In the genomic region with DNA sequence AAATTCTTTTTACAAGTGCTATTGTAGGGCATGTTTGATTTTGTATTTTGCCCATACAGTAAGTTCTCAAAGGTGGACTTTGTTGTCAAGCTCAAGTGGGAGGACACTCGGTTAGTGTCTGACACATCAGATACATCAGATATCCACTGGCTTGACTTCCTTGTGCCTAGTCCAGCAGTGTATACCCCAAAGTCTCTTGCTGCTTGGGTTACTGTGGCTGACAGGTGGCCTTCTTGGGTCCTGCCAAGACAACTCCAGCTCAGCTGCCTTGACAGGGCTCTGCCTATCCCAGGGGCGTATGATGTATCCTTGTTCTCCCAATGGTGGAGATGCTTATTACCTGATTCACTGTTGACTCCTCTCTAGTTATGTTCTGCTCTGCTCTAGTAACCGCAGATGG, we compare ENCODE assay signal across 25 cellular contexts.
"Had no signal": no experiment of that assay in that cellular context is flagged by ENCODE, and none has a peak within 500 bp of the region (broad histone marks: within the 10 kb centered on the region; RNA-seq: fewer than 3 reads in every experiment).

No MANE protein-coding gene starts in this region.

- H3K27me3 Mint-ChIP-seq: brain; central memory CD8-positive, alpha-beta T cell; naive B cell; stimulated activated naive CD8-positive, alpha-beta T cell treated with anti-CD3 and anti-CD28 coated beads, Interleukin-15, Interleukin-2, amounts not matched to agents 100 ng/mL and 50 ng/mL, for 24 hours; T-cell had no signal

- DNase-seq: activated CD4-positive, alpha-beta T cell treated with anti-CD3 and anti-CD28 coated beads, Interleukin-2, amount 50 U/mL, for 48 hours; activated CD8-positive, alpha-beta memory T cell treated with anti-CD3 and anti-CD28 coated beads, Interleukin-2, amount 50 U/mL, for 48 hours; activated effector memory CD4-positive, alpha-beta T cell treated with Interleukin-2 at 50 U/mL for 16 hours; activated naive CD4-positive, alpha-beta T cell treated with anti-CD3 and anti-CD28 coated beads for 36 hours; activated T-cell treated with anti-CD3 and anti-CD28 coated beads, Interleukin-2, amount 50 U/mL, for 48 hours; anterior cingulate cortex; effector memory CD4-positive, alpha-beta T cell; left colon; lower lobe of right lung; mesendoderm; mucosa of descending colon; naive B cell; occipital lobe; spleen; stimulated activated CD4-positive, alpha-beta T cell treated with anti-CD3 and anti-CD28 coated beads, Interleukin-4, amount 100 ng/mL, for 1 hour; T-cell; T-helper 9 cell had no signal

- H3K4me1 ChIP-seq: lower lobe of right lung, spleen, suprapubic skin had no signal

- H3K4me1 Mint-ChIP-seq: central memory CD8-positive, alpha-beta T cell; T-cell had no signal

- H3K9me3 Mint-ChIP-seq: activated naive CD4-positive, alpha-beta T cell treated with anti-CD3 and anti-CD28 coated beads for 36 hours; brain; central memory CD8-positive, alpha-beta T cell; naive B cell; neural crest cell; stimulated activated naive CD8-positive, alpha-beta T cell treated with anti-CD3 and anti-CD28 coated beads, Interleukin-15, Interleukin-2, amounts not matched to agents 100 ng/mL and 50 ng/mL, for 24 hours; T-cell; WTC11 had no signal

- H3K9me3 ChIP-seq: lower lobe of right lung, mucosa of descending colon, spleen, suprapubic skin, tibial nerve had no signal

- H3K27ac Mint-ChIP-seq: activated naive CD4-positive, alpha-beta T cell treated with anti-CD3 and anti-CD28 coated beads for 36 hours; brain; stimulated activated naive CD8-positive, alpha-beta T cell treated with anti-CD3 and anti-CD28 coated beads, Interleukin-15, Interleukin-2, amounts not matched to agents 100 ng/mL and 50 ng/mL, for 24 hours; T-cell; WTC11 had no signal

- H3K27me3 ChIP-seq: spleen, suprapubic skin, tibial nerve had no signal

- H3K27ac ChIP-seq: lower lobe of right lung, spleen, suprapubic skin, tibial nerve had no signal

- ATAC-seq: esophagus mucosa, left colon, lower lobe of right lung, mucosa of descending colon, T-cell had no signal

- H3K4me3 ChIP-seq: lower lobe of right lung, mucosa of descending colon, spleen, suprapubic skin, tibial nerve had no signal

- H3K4me3 Mint-ChIP-seq: activated naive CD4-positive, alpha-beta T cell treated with anti-CD3 and anti-CD28 coated beads for 36 hours; brain; central memory CD8-positive, alpha-beta T cell; neural crest cell; stimulated activated naive CD8-positive, alpha-beta T cell treated with anti-CD3 and anti-CD28 coated beads, Interleukin-15, Interleukin-2, amounts not matched to agents 100 ng/mL and 50 ng/mL, for 24 hours; T-cell; WTC11 had no signal
